In genomic region chr5:127447822-127448221, GRCh38 we compare ENCODE assay signal across 24 cellular contexts.
A peak's percentile ranks its signal among the peaks of the same experiment; 100 is the strongest.
DNase-seq lines count a peak whose midpoint lies in the region; ATAC-seq and TF ChIP-seq lines count a peak whose summit lies in the region.
"Had no signal": no experiment of that assay in that cellular context is flagged by ENCODE, and none has a peak within 500 bp of the region (broad histone marks: within the 10 kb centered on the region; RNA-seq: fewer than 3 reads in every experiment).

No MANE protein-coding gene starts in this region.

- H3K27me3 ChIP-seq in IMR-90 (ENCODE audit: control insufficient read depth, insufficient read depth, low read length), result peaks cover 9% of the 10 kb centered on the region
- peaks cover 6% of the 10 kb centered on the region for H3K27me3 ChIP-seq in foreskin keratinocyte
- H3K27me3 ChIP-seq in heart left ventricle, result peaks cover 0 to 5% (median 0%) of the 10 kb centered on the region in 9 donors
- H3K27me3 ChIP-seq: adrenal gland, upper lobe of left lung had no signal

- no peak overlapping the region for H2BK5ac ChIP-seq in IMR-90 (ENCODE audit: low read depth, low read length, poor library complexity, severe bottlenecking)

- DNase-seq in A172 (ENCODE audit: low spot score), result peak; percentile 61
- DNase-seq in IMR-90, result peak; percentile 74
- DNase-seq in astrocyte of the spinal cord (ENCODE audit: low read depth, low spot score), result peak; percentile 76
- DNase-seq in foreskin keratinocyte, result peak; percentile 3 to 13
- DNase-seq in heart left ventricle, result no peak
- no peak for DNase-seq in germinal center (ENCODE audit: low spot score)
- DNase-seq in lower leg skin (ENCODE audit: low spot score in 2 of 2), result no peak
- DNase-seq: 8988T; activated CD4-positive, alpha-beta T cell treated with anti-CD3 and anti-CD28 coated beads for 4 hours; activated effector memory CD4-positive, alpha-beta T cell treated with Interleukin-2 at 50 U/mL for 16 hours; adrenal gland; central memory CD4-positive, alpha-beta T cell; effector CD4-positive, alpha-beta T cell; esophagus squamous epithelium; NCI-H2029; NCI-H510A; small intestine; stimulated activated CD4-positive, alpha-beta T cell treated with anti-CD3 and anti-CD28 coated beads, Interleukin-4, amount 100 ng/mL, for 1 hour; stimulated activated naive CD8-positive, alpha-beta T cell treated with anti-CD3 and anti-CD28 coated beads, Interleukin-15, amount 100 ng/mL, for 72 hours; upper lobe of left lung had no signal

- no peak for TF ChIP-seq CTCF in IMR-90 (conservative IDR thresholded peaks at IDR 0.05; ENCODE audit: low read depth, low read length)
- no peak for TF ChIP-seq CTCF in astrocyte of the spinal cord (IDR thresholded peaks at IDR 0.05; ENCODE audit: low read depth, low read length)
- no peak for TF ChIP-seq CTCF in foreskin keratinocyte (conservative IDR thresholded peaks at IDR 0.05)
- TF ChIP-seq CTCF in heart left ventricle (IDR thresholded peaks at IDR 0.05), result no peak
- no peak for TF ChIP-seq CTCF in lower leg skin (IDR thresholded peaks at IDR 0.05)

- TF ChIP-seq RAD21 in IMR-90 (IDR thresholded peaks at IDR 0.05; ENCODE audit: low read length), result no peak

- H3K9ac ChIP-seq in IMR-90 (ENCODE audit: low read depth, low read length), result no peak overlapping the region

- H3K23ac ChIP-seq in IMR-90 (ENCODE audit: low read depth, low read length), result no peak overlapping the region

- H3K4me3 ChIP-seq in IMR-90 (ENCODE audit: insufficient read depth, low read depth, low read length) (no peak overlapping the region), astrocyte of the spinal cord (ENCODE audit: low read depth, low read length) (no peak overlapping the region), heart left ventricle (no peak overlapping the region), lower leg skin (ENCODE audit: low read depth, poor library complexity, severe bottlenecking) (no peak overlapping the region)
- H3K4me3 ChIP-seq: adrenal gland, esophagus squamous epithelium, HAP-1, prostate gland, upper lobe of left lung had no signal

- H3K27ac ChIP-seq in IMR-90 (ENCODE audit: insufficient read depth, low read length), result no peak overlapping the region
- no peak overlapping the region for H3K27ac ChIP-seq in foreskin keratinocyte
- H3K27ac ChIP-seq in heart left ventricle, result no peak overlapping the region
- H3K27ac ChIP-seq: adrenal gland, esophagus squamous epithelium, prostate gland, upper lobe of left lung had no signal

- H3K4me2 ChIP-seq in IMR-90 (ENCODE audit: low read depth, low read length), result no peak overlapping the region

- POLR2A ChIA-PET in IMR-90 (lab: Charles Lee; ENCODE audit: unreplicated experiment), result no interaction called here

- H4K8ac ChIP-seq in IMR-90 (ENCODE audit: low read depth in 2 of 2, low read length in 2 of 2), result no peak overlapping the region

- TF ChIP-seq POLR2A in IMR-90 (IDR thresholded peaks at IDR 0.05; ENCODE audit: low read depth, low read length) (no peak), heart left ventricle (IDR thresholded peaks at IDR 0.05) (no peak), lower leg skin (IDR thresholded peaks at IDR 0.05) (no peak)

- no peak overlapping the region for H3K4ac ChIP-seq in IMR-90 (ENCODE audit: low read depth, low read length)

- H3K36me3 ChIP-seq in IMR-90 (ENCODE audit: control insufficient read depth, insufficient read depth, low read length), result no peaks in the 10 kb centered on the region
- H3K36me3 ChIP-seq in heart left ventricle, result no peaks in the 10 kb centered on the region
- H3K36me3 ChIP-seq: adrenal gland, esophagus squamous epithelium, HAP-1, prostate gland, upper lobe of left lung had no signal

- no peaks in the 10 kb centered on the region for H4K20me1 ChIP-seq in IMR-90 (ENCODE audit: insufficient read depth, low read length)

- H3K9me1 ChIP-seq in IMR-90 (ENCODE audit: insufficient read depth, low read length), result peaks cover 2% of the 10 kb centered on the region; the same call in 1 of the 2 replicates

- peak; percentile 81 for ATAC-seq in IMR-90 (ENCODE audit: low read depth)
- no peak for ATAC-seq in foreskin keratinocyte
- no peak for ATAC-seq in heart left ventricle
- ATAC-seq in HG03097 (IDR thresholded peaks at IDR 0.05; ENCODE audit: low FRiP score, unreplicated experiment), result no peak
- ATAC-seq: Right ventricle myocardium inferior; stimulated activated naive CD8-positive, alpha-beta T cell treated with anti-CD3 and anti-CD28 coated beads, Interleukin-15, amount 100 ng/mL, for 72 hours had no signal

- H2BK20ac ChIP-seq in IMR-90 (ENCODE audit: low read depth, low read length), result no peak overlapping the region

- in situ Hi-C loops in IMR-90 (cut with MboI; ENCODE audit: low sequenced_read_pairs) (no loop called here), astrocyte of the spinal cord (cut with HindIII; ENCODE audit: low sequenced_read_pairs) (no loop called here)

- H3K4me1 ChIP-seq in IMR-90 (ENCODE audit: control insufficient read depth, insufficient read depth, low read length), result peaks cover 2% of the 10 kb centered on the region; the same call in 1 of the 2 replicates
- no peaks in the 10 kb centered on the region for H3K4me1 ChIP-seq in foreskin keratinocyte
- no peaks in the 10 kb centered on the region for H3K4me1 ChIP-seq in heart left ventricle
- H3K4me1 ChIP-seq: adrenal gland, esophagus squamous epithelium, prostate gland, upper lobe of left lung had no signal

- WGBS in IMR-90 (ENCODE audit: extremely low coverage in 2 of 2, insufficient read length in 1 of 2), 2 experiments, result no CpG with 5 or more reads among the region's 7 CpGs
- WGBS in heart left ventricle, 4 donors, result 72 to 77% (median 75%) methylated on average over 7 of the region's 7 CpGs
- 73 to 76% methylated on average over 7 of the region's 7 CpGs for WGBS in lower leg skin, 2 donors

- no peak overlapping the region for H4K5ac ChIP-seq in IMR-90 (ENCODE audit: low read depth, low read length)

- H3K56ac ChIP-seq in IMR-90 (ENCODE audit: extremely low read depth, insufficient read depth, low read length), result no peak overlapping the region

- H3K79me1 ChIP-seq in IMR-90 (ENCODE audit: low read depth in 1 of 2, low read length in 2 of 2), result no peaks in the 10 kb centered on the region

- H2AK5ac ChIP-seq in IMR-90 (ENCODE audit: low read depth, low read length), result no peak overlapping the region

- intact Hi-C loops in IMR-90 (cut with micrococcal nuclease) (no loop called here), heart left ventricle (cut with DNase I) (loop anchor here in 1 of 10 donors (10.0 kb wide), 1 partner anchor 153 kb away; the partner anchor contains the start of gene MEGF10), lower leg skin (cut with DNase I; ENCODE audit: low total_unique reads) (no loop called here)

- BruUV-seq in IMR-90 (replicated peaks; lab: Mats Ljungman, UMichigan), result no TSS peak

- no peak overlapping the region for H2AK9ac ChIP-seq in IMR-90 (replicated peaks; ENCODE audit: low read depth, low read length, poor library complexity)

- CTCF ChIA-PET in IMR-90 (lab: Yijun Ruan, JAX), result no interaction called here

- dilution Hi-C loops in IMR-90 (cut with HindIII; ENCODE audit: low sequenced_read_pairs, unreplicated experiment), result no loop called here

- H2BK120ac ChIP-seq in IMR-90 (ENCODE audit: low read depth, low read length), result no peak overlapping the region

- no peak overlapping the region for H2BK15ac ChIP-seq in IMR-90 (ENCODE audit: low read depth, low read length)

- H3K9me3 ChIP-seq in IMR-90 (ENCODE audit: control insufficient read depth, insufficient read depth, low read length), result no peaks in the 10 kb centered on the region
- no peaks in the 10 kb centered on the region for H3K9me3 ChIP-seq in heart left ventricle
- H3K9me3 ChIP-seq: adrenal gland, esophagus squamous epithelium, HAP-1, prostate gland, upper lobe of left lung had no signal

- no peak overlapping the region for H4K91ac ChIP-seq in IMR-90 (ENCODE audit: insufficient read depth, low read depth, low read length)

- no peak overlapping the region for H3K18ac ChIP-seq in IMR-90 (ENCODE audit: low read depth, low read length)

- H2AFZ ChIP-seq in IMR-90 (replicated peaks; ENCODE audit: low read length, poor library complexity), result no peak overlapping the region

- H3K14ac ChIP-seq in IMR-90 (replicated peaks; ENCODE audit: low read depth, low read length), result no peak overlapping the region

TF ChIP-seq in IMR-90, 13 proteins besides CTCF, POLR2A, EP300 and RAD21:
- TF ChIP-seq MAFK (IDR thresholded peaks at IDR 0.05; ENCODE audit: low read depth, low read length), result no peak
- peak; percentile 29; the same call in 1 of the 2 replicates for TF ChIP-seq FOS (IDR thresholded peaks at IDR 0.05; ENCODE audit: low read depth, low read length)
TF ChIP-seq in IMR-90: peak in this region for 1.

Comparison
In these comparisons a context has a peak if more than half of its experiments do, and no peak if none do; other contexts are left out.
1. DNase-seq: peak in A172 (single experiment), IMR-90 (single experiment), astrocyte of the spinal cord (single experiment) and foreskin keratinocyte (2 of 2); none in heart left ventricle (0 of 5), germinal center (single experiment) and lower leg skin (0 of 2).